In genomic region chr4:26141916-26142638, GRCh38 we compare ENCODE assay signal across 8 cellular contexts.
DNase-seq lines count a peak whose midpoint lies in the region; ATAC-seq, FAIRE-seq and TF ChIP-seq lines count a peak whose summit lies in the region.

No MANE protein-coding gene starts in this region.

- no peak overlapping the region for H3K4me2 ChIP-seq in osteoblast (ENCODE audit: insufficient read depth, low read length)

- peaks cover 42% of the 10 kb centered on the region for H3K4me1 ChIP-seq in osteoblast (ENCODE audit: insufficient read depth, low read length)

- no peaks in the 10 kb centered on the region for H3K79me2 ChIP-seq in osteoblast (ENCODE audit: insufficient read depth, low read length)

- H3K27me3 ChIP-seq in osteoblast (ENCODE audit: insufficient read depth, low read length) = no peaks in the 10 kb centered on the region

- no peaks in the 10 kb centered on the region for H3K9me3 ChIP-seq in osteoblast (ENCODE audit: low read depth, low read length)

- FAIRE-seq in RCC 7860 (lab: Jason Lieb, UNC) = no peak

- H3K4me3 ChIP-seq in choroid plexus epithelial cell (ENCODE audit: low read depth, low read length) (no peak overlapping the region), osteoblast (ENCODE audit: insufficient read depth, low read length) (no peak overlapping the region)

- TF ChIP-seq CTCF in choroid plexus epithelial cell (conservative IDR thresholded peaks at IDR 0.05; ENCODE audit: low read depth, low read length) (no peak), osteoblast (IDR thresholded peaks at IDR 0.05; ENCODE audit: extremely low read depth, low read depth, low read length) (no peak)

- DNase-seq in choroid plexus epithelial cell (ENCODE audit: low read depth) = peak; percentile 93
- no peak for DNase-seq in osteoblast (ENCODE audit: insufficient read length, low spot score, missing footprints)
- no peak for DNase-seq in RCC 7860 (ENCODE audit: low spot score)
- DNase-seq in inferior parietal cortex (ENCODE audit: extremely low spot score) = no peak
- no peak for DNase-seq in NCI-H510A treated with DMSO at 0.1 percent for 48 hours (lab: John Stamatoyannopoulos, UW)

- peak; percentile 68 for ATAC-seq in GM18867 (IDR thresholded peaks at IDR 0.05; ENCODE audit: unreplicated experiment)
- peak; percentile 77 for ATAC-seq in HG03432 (IDR thresholded peaks at IDR 0.05; ENCODE audit: unreplicated experiment)
- ATAC-seq in SK-N-SH treated with all-trans-retinoic acid at 6 μM for 48 hours = no peak

- no peaks in the 10 kb centered on the region for H4K20me1 ChIP-seq in osteoblast (ENCODE audit: insufficient read depth, low read length)

- H3K27ac ChIP-seq in osteoblast (ENCODE audit: low read depth, low read length) = peak overlapping the region; percentile 26

- H2AFZ ChIP-seq in osteoblast (ENCODE audit: low read length) = peak overlapping the region; percentile 83

- no peaks in the 10 kb centered on the region for H3K36me3 ChIP-seq in osteoblast (ENCODE audit: insufficient read depth, low read length)

TF ChIP-seq in SK-N-SH treated with all-trans-retinoic acid at 6 μM for 48 hours, 23 proteins besides CTCF, POLR2A, EP300 and RAD21:
- TF ChIP-seq TSHZ2 (CRISPR knock-in tag; IDR thresholded peaks at IDR 0.05) = no peak
- no peak for TF ChIP-seq RARB (CRISPR knock-in tag; IDR thresholded peaks at IDR 0.05)
- TF ChIP-seq ARNTL (CRISPR knock-in tag; IDR thresholded peaks at IDR 0.05; ENCODE audit: borderline replicate concordance, low read depth) = no peak
- no peak for TF ChIP-seq SNAI2 (CRISPR knock-in tag; IDR thresholded peaks at IDR 0.05)
- no peak for TF ChIP-seq ESRRG (CRISPR knock-in tag; IDR thresholded peaks at IDR 0.05)
- TF ChIP-seq BACH2 (CRISPR knock-in tag; IDR thresholded peaks at IDR 0.05; ENCODE audit: borderline replicate concordance) = no peak
- TF ChIP-seq CSRNP3 (CRISPR knock-in tag; IDR thresholded peaks at IDR 0.05) = no peak
- no peak for TF ChIP-seq CSDC2 (CRISPR knock-in tag; IDR thresholded peaks at IDR 0.05)
- TF ChIP-seq ZC3H10 (CRISPR knock-in tag; IDR thresholded peaks at IDR 0.05) = no peak
- TF ChIP-seq ZFP30 (CRISPR knock-in tag; IDR thresholded peaks at IDR 0.05) = no peak
- TF ChIP-seq ZNF8 (CRISPR knock-in tag; IDR thresholded peaks at IDR 0.05) = no peak
